2 cellular contexts compared by ENCODE assay signal in the genomic region with DNA sequence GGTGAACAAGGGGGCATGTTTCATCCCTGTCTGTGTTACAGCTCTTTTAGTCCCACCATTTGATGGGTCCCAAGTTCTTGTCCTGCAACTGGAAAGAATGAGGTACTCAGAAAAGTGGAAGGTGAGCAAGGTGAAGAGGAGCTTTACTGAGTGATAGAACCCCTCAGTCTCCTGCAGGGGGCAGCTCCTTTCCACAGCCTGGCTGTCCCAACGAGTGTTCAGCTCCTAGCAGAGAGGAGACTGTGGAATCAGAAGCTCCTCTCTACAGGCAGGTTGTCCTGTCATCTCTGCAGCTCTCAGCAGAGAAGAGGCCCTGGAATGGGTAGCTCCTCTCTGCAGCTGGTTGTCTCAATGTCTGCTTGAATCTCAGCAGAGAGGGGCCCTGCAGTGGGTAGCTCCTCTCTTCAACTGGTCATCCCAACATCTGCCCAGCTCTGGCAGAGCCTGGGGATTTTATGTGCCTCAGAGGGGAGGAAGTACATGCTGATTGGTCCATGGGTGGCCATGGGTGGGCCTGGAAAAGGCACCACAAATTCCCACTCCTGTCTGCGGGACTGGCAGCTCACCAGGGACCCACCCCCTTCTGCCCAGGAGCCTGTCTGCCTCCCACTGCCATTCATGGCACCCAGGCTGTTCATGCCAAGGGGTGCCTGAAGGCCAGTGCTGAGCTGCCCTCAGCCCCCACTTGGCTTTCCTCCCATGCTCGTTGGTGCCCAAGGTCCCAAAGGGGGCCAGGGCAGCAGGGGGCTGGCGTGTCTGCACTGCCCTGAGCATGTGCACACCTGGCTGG.
TF ChIP-seq lines count a peak whose summit lies in the region.

No MANE protein-coding gene starts in this region.

TF ChIP-seq in GM23338, 12 proteins besides CTCF, POLR2A, EP300 and RAD21 (continues in another document):
- TF ChIP-seq, protein P1, sequence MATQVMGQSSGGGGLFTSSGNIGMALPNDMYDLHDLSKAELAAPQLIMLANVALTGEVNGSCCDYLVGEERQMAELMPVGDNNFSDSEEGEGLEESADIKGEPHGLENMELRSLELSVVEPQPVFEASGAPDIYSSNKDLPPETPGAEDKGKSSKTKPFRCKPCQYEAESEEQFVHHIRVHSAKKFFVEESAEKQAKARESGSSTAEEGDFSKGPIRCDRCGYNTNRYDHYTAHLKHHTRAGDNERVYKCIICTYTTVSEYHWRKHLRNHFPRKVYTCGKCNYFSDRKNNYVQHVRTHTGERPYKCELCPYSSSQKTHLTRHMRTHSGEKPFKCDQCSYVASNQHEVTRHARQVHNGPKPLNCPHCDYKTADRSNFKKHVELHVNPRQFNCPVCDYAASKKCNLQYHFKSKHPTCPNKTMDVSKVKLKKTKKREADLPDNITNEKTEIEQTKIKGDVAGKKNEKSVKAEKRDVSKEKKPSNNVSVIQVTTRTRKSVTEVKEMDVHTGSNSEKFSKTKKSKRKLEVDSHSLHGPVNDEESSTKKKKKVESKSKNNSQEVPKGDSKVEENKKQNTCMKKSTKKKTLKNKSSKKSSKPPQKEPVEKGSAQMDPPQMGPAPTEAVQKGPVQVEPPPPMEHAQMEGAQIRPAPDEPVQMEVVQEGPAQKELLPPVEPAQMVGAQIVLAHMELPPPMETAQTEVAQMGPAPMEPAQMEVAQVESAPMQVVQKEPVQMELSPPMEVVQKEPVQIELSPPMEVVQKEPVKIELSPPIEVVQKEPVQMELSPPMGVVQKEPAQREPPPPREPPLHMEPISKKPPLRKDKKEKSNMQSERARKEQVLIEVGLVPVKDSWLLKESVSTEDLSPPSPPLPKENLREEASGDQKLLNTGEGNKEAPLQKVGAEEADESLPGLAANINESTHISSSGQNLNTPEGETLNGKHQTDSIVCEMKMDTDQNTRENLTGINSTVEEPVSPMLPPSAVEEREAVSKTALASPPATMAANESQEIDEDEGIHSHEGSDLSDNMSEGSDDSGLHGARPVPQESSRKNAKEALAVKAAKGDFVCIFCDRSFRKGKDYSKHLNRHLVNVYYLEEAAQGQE (IDR thresholded peaks at IDR 0.05; ENCODE audit: unreplicated experiment) = no peak
- TF ChIP-seq POLR2AphosphoS5 (IDR thresholded peaks at IDR 0.05; ENCODE audit: low read depth) (no peak), NANOG (IDR thresholded peaks at IDR 0.05; ENCODE audit: borderline replicate concordance) (no peak), EZH2phosphoT487 (IDR thresholded peaks at IDR 0.05; ENCODE audit: unreplicated experiment) (no peak), CREB1 (CRISPR knock-in tag; IDR thresholded peaks at IDR 0.05; ENCODE audit: low read depth) (no peak), STAT1 (IDR thresholded peaks at IDR 0.05; ENCODE audit: unreplicated experiment) (no peak), ZNF331 (CRISPR knock-in tag; IDR thresholded peaks at IDR 0.05; ENCODE audit: low read depth) (no peak)
- TF ChIP-seq, protein P2, sequence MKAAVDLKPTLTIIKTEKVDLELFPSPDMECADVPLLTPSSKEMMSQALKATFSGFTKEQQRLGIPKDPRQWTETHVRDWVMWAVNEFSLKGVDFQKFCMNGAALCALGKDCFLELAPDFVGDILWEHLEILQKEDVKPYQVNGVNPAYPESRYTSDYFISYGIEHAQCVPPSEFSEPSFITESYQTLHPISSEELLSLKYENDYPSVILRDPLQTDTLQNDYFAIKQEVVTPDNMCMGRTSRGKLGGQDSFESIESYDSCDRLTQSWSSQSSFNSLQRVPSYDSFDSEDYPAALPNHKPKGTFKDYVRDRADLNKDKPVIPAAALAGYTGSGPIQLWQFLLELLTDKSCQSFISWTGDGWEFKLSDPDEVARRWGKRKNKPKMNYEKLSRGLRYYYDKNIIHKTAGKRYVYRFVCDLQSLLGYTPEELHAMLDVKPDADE (IDR thresholded peaks at IDR 0.05) = no peak

TF ChIP-seq in liver, 16 proteins besides CTCF, POLR2A, EP300 and RAD21 (continued from another document):
- TF ChIP-seq, protein P1 (IDR thresholded peaks at IDR 0.05) = no peak
- TF ChIP-seq, protein P3, sequence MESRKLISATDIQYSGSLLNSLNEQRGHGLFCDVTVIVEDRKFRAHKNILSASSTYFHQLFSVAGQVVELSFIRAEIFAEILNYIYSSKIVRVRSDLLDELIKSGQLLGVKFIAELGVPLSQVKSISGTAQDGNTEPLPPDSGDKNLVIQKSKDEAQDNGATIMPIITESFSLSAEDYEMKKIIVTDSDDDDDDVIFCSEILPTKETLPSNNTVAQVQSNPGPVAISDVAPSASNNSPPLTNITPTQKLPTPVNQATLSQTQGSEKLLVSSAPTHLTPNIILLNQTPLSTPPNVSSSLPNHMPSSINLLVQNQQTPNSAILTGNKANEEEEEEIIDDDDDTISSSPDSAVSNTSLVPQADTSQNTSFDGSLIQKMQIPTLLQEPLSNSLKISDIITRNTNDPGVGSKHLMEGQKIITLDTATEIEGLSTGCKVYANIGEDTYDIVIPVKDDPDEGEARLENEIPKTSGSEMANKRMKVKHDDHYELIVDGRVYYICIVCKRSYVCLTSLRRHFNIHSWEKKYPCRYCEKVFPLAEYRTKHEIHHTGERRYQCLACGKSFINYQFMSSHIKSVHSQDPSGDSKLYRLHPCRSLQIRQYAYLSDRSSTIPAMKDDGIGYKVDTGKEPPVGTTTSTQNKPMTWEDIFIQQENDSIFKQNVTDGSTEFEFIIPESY (IDR thresholded peaks at IDR 0.05) = no peak
- TF ChIP-seq GABPA (IDR thresholded peaks at IDR 0.05 in 1 of 2, conservative IDR thresholded peaks at IDR 0.05 in 1 of 2) = no peak
- no peak for TF ChIP-seq MAX (IDR thresholded peaks at IDR 0.05)
TF ChIP-seq in liver: peak in this region for 0.
